Comparison of ENCODE assay signal across 1 cellular context in genomic region chr12:11901687-11902524, GRCh38.
A peak's percentile ranks its signal among the peaks of the same experiment; 100 is the strongest.
TF ChIP-seq lines count a peak whose summit lies in the region.

No MANE protein-coding gene starts in this region.

TF ChIP-seq in GM12878, 131 proteins besides CTCF, POLR2A, EP300 and RAD21 (continued from another document):
- TF ChIP-seq ZNF687 (IDR thresholded peaks at IDR 0.05) (no peak), FOXK2 (IDR thresholded peaks at IDR 0.05) (no peak), ZNF207 (IDR thresholded peaks at IDR 0.05; ENCODE audit: borderline replicate concordance) (no peak), IRF4 (IDR thresholded peaks at IDR 0.05; ENCODE audit: low read depth, low read length) (no peak), FOS (IDR thresholded peaks at IDR 0.05; ENCODE audit: borderline replicate concordance, extremely low read depth, insufficient read length) (no peak), SRF (IDR thresholded peaks at IDR 0.05; ENCODE audit: low read depth in 2 of 2, low read length in 2 of 2) (no peak), SMAD5 (IDR thresholded peaks at IDR 0.05; ENCODE audit: low read depth) (no peak), EED (IDR thresholded peaks at IDR 0.05; ENCODE audit: low read depth) (peak; percentile 60), HDAC2 (IDR thresholded peaks at IDR 0.05) (no peak), TCF7 (IDR thresholded peaks at IDR 0.05; ENCODE audit: borderline replicate concordance) (no peak), JUNB (IDR thresholded peaks at IDR 0.05) (peak; percentile 24; the same call in 1 of the 2 replicates), ZNF274 (IDR thresholded peaks at IDR 0.05; ENCODE audit: insufficient read depth, insufficient read length) (no peak), ZNF622 (IDR thresholded peaks at IDR 0.05) (no peak), NR2C2 (IDR thresholded peaks at IDR 0.05; ENCODE audit: borderline replicate concordance, control insufficient read depth, insufficient read length, low read depth) (no peak), NFXL1 (IDR thresholded peaks at IDR 0.05; ENCODE audit: borderline replicate concordance) (no peak), NFIC (IDR thresholded peaks at IDR 0.05; ENCODE audit: low read depth, low read length) (peak; percentile 55), RFX5 (IDR thresholded peaks at IDR 0.05; ENCODE audit: low read depth, low read length) (no peak), MYC (IDR thresholded peaks at IDR 0.05; ENCODE audit: insufficient read depth, insufficient read length, insufficient replicate concordance, low read length, severe bottlenecking) (no peak), IKZF2 (IDR thresholded peaks at IDR 0.05) (0 out of 4 replicates have a peak, but pooled peaks of 1 of the 2 experiments have one; percentile 11)
- TF ChIP-seq, protein P1, sequence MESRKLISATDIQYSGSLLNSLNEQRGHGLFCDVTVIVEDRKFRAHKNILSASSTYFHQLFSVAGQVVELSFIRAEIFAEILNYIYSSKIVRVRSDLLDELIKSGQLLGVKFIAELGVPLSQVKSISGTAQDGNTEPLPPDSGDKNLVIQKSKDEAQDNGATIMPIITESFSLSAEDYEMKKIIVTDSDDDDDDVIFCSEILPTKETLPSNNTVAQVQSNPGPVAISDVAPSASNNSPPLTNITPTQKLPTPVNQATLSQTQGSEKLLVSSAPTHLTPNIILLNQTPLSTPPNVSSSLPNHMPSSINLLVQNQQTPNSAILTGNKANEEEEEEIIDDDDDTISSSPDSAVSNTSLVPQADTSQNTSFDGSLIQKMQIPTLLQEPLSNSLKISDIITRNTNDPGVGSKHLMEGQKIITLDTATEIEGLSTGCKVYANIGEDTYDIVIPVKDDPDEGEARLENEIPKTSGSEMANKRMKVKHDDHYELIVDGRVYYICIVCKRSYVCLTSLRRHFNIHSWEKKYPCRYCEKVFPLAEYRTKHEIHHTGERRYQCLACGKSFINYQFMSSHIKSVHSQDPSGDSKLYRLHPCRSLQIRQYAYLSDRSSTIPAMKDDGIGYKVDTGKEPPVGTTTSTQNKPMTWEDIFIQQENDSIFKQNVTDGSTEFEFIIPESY (IDR thresholded peaks at IDR 0.05) = no peak
- TF ChIP-seq, protein P2, sequence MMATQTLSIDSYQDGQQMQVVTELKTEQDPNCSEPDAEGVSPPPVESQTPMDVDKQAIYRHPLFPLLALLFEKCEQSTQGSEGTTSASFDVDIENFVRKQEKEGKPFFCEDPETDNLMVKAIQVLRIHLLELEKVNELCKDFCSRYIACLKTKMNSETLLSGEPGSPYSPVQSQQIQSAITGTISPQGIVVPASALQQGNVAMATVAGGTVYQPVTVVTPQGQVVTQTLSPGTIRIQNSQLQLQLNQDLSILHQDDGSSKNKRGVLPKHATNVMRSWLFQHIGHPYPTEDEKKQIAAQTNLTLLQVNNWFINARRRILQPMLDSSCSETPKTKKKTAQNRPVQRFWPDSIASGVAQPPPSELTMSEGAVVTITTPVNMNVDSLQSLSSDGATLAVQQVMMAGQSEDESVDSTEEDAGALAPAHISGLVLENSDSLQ (IDR thresholded peaks at IDR 0.05) = no peak
- TF ChIP-seq, protein P3, sequence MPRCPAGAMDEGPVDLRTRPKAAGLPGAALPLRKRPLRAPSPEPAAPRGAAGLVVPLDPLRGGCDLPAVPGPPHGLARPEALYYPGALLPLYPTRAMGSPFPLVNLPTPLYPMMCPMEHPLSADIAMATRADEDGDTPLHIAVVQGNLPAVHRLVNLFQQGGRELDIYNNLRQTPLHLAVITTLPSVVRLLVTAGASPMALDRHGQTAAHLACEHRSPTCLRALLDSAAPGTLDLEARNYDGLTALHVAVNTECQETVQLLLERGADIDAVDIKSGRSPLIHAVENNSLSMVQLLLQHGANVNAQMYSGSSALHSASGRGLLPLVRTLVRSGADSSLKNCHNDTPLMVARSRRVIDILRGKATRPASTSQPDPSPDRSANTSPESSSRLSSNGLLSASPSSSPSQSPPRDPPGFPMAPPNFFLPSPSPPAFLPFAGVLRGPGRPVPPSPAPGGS (IDR thresholded peaks at IDR 0.05; ENCODE audit: borderline replicate concordance, insufficient read depth, low read depth, low read length, poor library complexity, severe bottlenecking) = no peak
